ENCODE assay signal across 28 cellular contexts in the genomic region with DNA sequence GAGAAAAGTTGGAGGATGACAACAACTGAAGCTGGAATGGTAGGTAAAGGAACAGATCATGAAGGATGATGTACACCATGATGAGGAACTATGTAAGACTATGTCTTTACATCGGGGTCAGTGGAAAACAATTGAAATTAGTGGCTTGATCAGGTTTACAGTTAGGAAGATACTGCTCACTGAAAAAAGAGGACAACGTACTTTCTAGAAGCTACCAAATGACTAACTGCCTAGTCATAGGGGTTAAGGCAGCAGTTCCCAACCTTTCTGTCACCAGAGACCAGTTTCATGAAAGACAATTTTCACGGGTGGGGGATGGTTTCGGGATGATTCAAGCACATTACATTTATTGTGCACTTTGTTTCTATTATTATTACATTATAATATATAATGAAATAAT.
"Had no signal": no experiment of that assay in that cellular context is flagged by ENCODE, and none has a peak within 500 bp of the region (broad histone marks: within the 10 kb centered on the region; RNA-seq: fewer than 3 reads in every experiment).

No MANE protein-coding gene starts in this region.

- DNase-seq: activated CD4-positive, alpha-beta T cell treated with anti-CD3 and anti-CD28 coated beads for 4 hours; activated CD4-positive, alpha-beta T cell treated with anti-CD3 and anti-CD28 coated beads, Interleukin-2, amount 50 U/mL, for 4 hours; activated CD8-positive, alpha-beta T cell treated with anti-CD3 and anti-CD28 coated beads for 36 hours; activated effector memory CD4-positive, alpha-beta T cell treated with anti-CD3 and anti-CD28 coated beads, Interleukin-2, amount 50 U/mL, for 16 hours; activated naive CD4-positive, alpha-beta T cell; activated naive CD4-positive, alpha-beta T cell treated with anti-CD3 and anti-CD28 coated beads, Interleukin-2, amount 50 U/mL, for 16 hours; activated T-cell treated with anti-CD3 and anti-CD28 coated beads, Interleukin-2, amount 50 U/mL, for 1 hour; adrenal gland; caudate nucleus; cerebellar nuclear complex; MM.1S; MV-4-11; NCI-H1092; NCI-H1436 treated with DMSO at 0.1 percent for 48 hours; NCI-H1694 treated with DMSO at 0.1 percent for 48 hours; NCI-H2029; NCI-H2107; NCI-H2171; NCI-H510A; NCI-H526; NCI-H748 treated with DMSO at 0.1 percent for 48 hours; Right ventricle myocardium superior; SW 1271; T-helper 1 cell; T-helper 2 cell; T-helper 9 cell had no signal

- H3K9me3 Mint-ChIP-seq: activated CD8-positive, alpha-beta T cell treated with anti-CD3 and anti-CD28 coated beads for 36 hours; activated T-helper 1 cell treated with anti-CD3 and anti-CD28 coated beads, Interleukin-12 subunit alpha, Interleukin-12 subunit beta, Interleukin-2, Interleukin-4 antibody, amounts not matched to agents 30 ng/mL and 10 ng/mL and 1 ng/mL, durations not matched to agents 14 hours and 24 hours and 36 hours had no signal

- ATAC-seq: activated CD8-positive, alpha-beta T cell treated with anti-CD3 and anti-CD28 coated beads for 36 hours had no signal

- H3K36me3 Mint-ChIP-seq: brain had no signal

- H3K27ac Mint-ChIP-seq: activated CD8-positive, alpha-beta T cell treated with anti-CD3 and anti-CD28 coated beads for 36 hours; activated T-helper 1 cell treated with anti-CD3 and anti-CD28 coated beads, Interleukin-12 subunit alpha, Interleukin-12 subunit beta, Interleukin-2, Interleukin-4 antibody, amounts not matched to agents 30 ng/mL and 10 ng/mL and 1 ng/mL, durations not matched to agents 14 hours and 24 hours and 36 hours; brain had no signal

- H3K4me3 Mint-ChIP-seq: activated CD8-positive, alpha-beta T cell treated with anti-CD3 and anti-CD28 coated beads for 36 hours; activated T-helper 1 cell treated with anti-CD3 and anti-CD28 coated beads, Interleukin-12 subunit alpha, Interleukin-12 subunit beta, Interleukin-2, Interleukin-4 antibody, amounts not matched to agents 30 ng/mL and 10 ng/mL and 1 ng/mL, durations not matched to agents 14 hours and 24 hours and 36 hours; brain had no signal
